20 cellular contexts compared by ENCODE assay signal in genomic region chr2:127160676-127161075, GRCh38. TPM values are rescaled to one million over a fixed set of nuclear protein-coding genes. Genes with fewer than 3 reads are reported as not detected.
"Had no signal": no experiment of that assay in that cellular context is flagged by ENCODE, and none has a peak within 500 bp of the region (broad histone marks: within the 10 kb centered on the region; RNA-seq: fewer than 3 reads in every experiment).

No MANE protein-coding gene starts in this region.

- H3K9me3 ChIP-seq: colonic mucosa, sigmoid colon, suprapubic skin, thyroid gland, upper lobe of left lung, uterus had no signal

- ATAC-seq: heart right ventricle; left lobe of liver; natural killer cell treated with Interleukin-12 subunit alpha and Interleukin-12 subunit beta and Interleukin-15 and Interleukin-18, amount 100 ng/mL, for 72 hours had no signal

- H3K27me3 ChIP-seq: colonic mucosa, sigmoid colon, suprapubic skin, thyroid gland, upper lobe of left lung, uterus had no signal

- DNase-seq: colonic mucosa; effector CD4-positive, alpha-beta T cell; endodermal cell; heart right ventricle; mammary epithelial cell; stimulated activated CD4-positive, alpha-beta T cell treated with anti-CD3 and anti-CD28 coated beads, Interleukin-2, amount 100 ng/mL, for 24 hours; stimulated activated CD4-positive, alpha-beta T cell treated with anti-CD3 and anti-CD28 coated beads, Interleukin-4, amount 100 ng/mL, for 4 hours; stimulated activated naive CD4-positive, alpha-beta T cell treated with Interleukin-2 at 50 U/mL for 16 hours; upper lobe of left lung; uterus had no signal

- H3K4me3 ChIP-seq: colonic mucosa, heart right ventricle, sigmoid colon, skin epidermis, suprapubic skin, thyroid gland, upper lobe of left lung, uterus had no signal

- H3K36me3 Mint-ChIP-seq: mesothelial cell of epicardium; natural killer cell treated with Interleukin-12 subunit alpha and Interleukin-12 subunit beta and Interleukin-15 and Interleukin-18, amount 100 ng/mL, for 72 hours had no signal

- H3K36me3 ChIP-seq: colonic mucosa, heart right ventricle, sigmoid colon, suprapubic skin, thyroid gland, upper lobe of left lung, uterus had no signal

- H3K27ac ChIP-seq: colonic mucosa, heart right ventricle, sigmoid colon, skin epidermis, suprapubic skin, upper lobe of left lung, uterus had no signal

- H3K4me1 ChIP-seq: colonic mucosa, sigmoid colon, upper lobe of left lung had no signal

- H3K27ac Mint-ChIP-seq: endodermal cell; mesothelial cell of epicardium; natural killer cell treated with Interleukin-12 subunit alpha and Interleukin-12 subunit beta and Interleukin-15 and Interleukin-18, amount 100 ng/mL, for 72 hours had no signal

- H3K9me3 Mint-ChIP-seq: mesothelial cell of epicardium; natural killer cell treated with Interleukin-12 subunit alpha and Interleukin-12 subunit beta and Interleukin-15 and Interleukin-18, amount 100 ng/mL, for 72 hours had no signal

- H3K4me3 Mint-ChIP-seq: endodermal cell; mesothelial cell of epicardium; natural killer cell treated with Interleukin-12 subunit alpha and Interleukin-12 subunit beta and Interleukin-15 and Interleukin-18, amount 100 ng/mL, for 72 hours had no signal

RNA-seq across cellular contexts. Expression of gene CYP27C1, which starts 59.4 kb away (rescaled TPM):
- total RNA-seq: dermis microvascular lymphatic vessel endothelial cell; fibroblast of lung; natural killer cell treated with Interleukin-12 subunit alpha and Interleukin-12 subunit beta and Interleukin-15 and Interleukin-18, amount 100 ng/mL, for 72 hours; pulmonary artery endothelial cell had no signal
